Comparison of ENCODE assay signal across 2 cellular contexts in the genomic region with DNA sequence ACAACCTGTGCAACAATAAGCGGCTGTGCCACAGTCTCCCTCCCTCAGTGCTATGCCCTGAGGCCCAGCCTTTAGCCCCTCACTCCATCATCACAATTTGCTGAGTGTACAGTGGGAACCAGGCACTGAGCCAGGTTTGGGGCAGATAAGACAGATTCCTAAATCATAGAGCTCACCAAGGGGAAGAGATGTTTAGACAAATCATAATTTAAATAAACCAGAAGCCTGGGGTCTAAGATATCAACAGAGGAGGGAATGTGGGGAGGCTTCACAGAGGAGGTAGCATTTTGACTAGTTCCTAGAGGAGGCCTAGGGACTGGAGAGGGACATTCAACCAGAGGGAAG.
A peak's percentile ranks its signal among the peaks of the same experiment; 100 is the strongest.
TF ChIP-seq lines count a peak whose summit lies in the region.

No MANE protein-coding gene starts in this region.

TF ChIP-seq in IMR-90, 13 proteins besides CTCF, POLR2A, EP300 and RAD21 (continued from another document):
- TF ChIP-seq, protein P1, sequence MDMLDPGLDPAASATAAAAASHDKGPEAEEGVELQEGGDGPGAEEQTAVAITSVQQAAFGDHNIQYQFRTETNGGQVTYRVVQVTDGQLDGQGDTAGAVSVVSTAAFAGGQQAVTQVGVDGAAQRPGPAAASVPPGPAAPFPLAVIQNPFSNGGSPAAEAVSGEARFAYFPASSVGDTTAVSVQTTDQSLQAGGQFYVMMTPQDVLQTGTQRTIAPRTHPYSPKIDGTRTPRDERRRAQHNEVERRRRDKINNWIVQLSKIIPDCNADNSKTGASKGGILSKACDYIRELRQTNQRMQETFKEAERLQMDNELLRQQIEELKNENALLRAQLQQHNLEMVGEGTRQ (IDR thresholded peaks at IDR 0.05; ENCODE audit: low read depth, low read length): no peak
- TF ChIP-seq CHD1 (IDR thresholded peaks at IDR 0.05; ENCODE audit: low read depth, low read length) (no peak), MAFK (IDR thresholded peaks at IDR 0.05; ENCODE audit: low read depth, low read length) (peak; percentile 59)
TF ChIP-seq in IMR-90: peak in this region for 2.

TF ChIP-seq in K562, 482 proteins besides CTCF, POLR2A, EP300 and RAD21 (continued from another document):
- TF ChIP-seq, protein P2, sequence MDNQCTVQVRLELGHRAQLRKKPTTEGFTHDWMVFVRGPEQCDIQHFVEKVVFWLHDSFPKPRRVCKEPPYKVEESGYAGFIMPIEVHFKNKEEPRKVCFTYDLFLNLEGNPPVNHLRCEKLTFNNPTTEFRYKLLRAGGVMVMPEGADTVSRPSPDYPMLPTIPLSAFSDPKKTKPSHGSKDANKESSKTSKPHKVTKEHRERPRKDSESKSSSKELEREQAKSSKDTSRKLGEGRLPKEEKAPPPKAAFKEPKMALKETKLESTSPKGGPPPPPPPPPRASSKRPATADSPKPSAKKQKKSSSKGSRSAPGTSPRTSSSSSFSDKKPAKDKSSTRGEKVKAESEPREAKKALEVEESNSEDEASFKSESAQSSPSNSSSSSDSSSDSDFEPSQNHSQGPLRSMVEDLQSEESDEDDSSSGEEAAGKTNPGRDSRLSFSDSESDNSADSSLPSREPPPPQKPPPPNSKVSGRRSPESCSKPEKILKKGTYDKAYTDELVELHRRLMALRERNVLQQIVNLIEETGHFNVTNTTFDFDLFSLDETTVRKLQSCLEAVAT (IDR thresholded peaks at IDR 0.05): no peak
